ENCODE assay signal across 10 cellular contexts in the genomic region with DNA sequence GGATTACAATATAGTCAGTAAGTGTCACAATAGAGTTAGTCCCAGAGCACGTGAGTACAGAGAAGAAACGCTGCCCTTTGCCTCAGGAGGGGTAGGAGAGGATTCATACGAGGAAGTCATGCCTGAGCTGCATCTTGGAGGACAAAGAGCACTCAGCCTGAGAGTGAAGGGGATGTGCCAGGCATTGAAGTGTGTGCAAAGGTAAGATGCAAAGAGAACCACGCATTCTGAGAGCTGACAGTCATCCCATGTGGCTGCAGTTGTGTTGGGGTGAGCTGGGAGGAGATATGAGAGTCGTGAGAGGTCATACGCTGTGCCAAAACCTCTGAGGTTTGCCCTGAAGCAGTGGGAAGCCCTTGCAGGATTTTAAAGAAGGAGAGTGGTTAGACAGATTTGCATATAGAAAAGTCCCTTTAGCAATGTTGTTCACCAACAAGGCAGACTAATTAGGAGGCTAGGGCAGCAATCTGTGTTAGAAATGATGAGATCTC.
DNase-seq lines count a peak whose midpoint lies in the region; ATAC-seq, FAIRE-seq and TF ChIP-seq lines count a peak whose summit lies in the region.
"Had no signal": no experiment of that assay in that cellular context is flagged by ENCODE, and none has a peak within 500 bp of the region (broad histone marks: within the 10 kb centered on the region; RNA-seq: fewer than 3 reads in every experiment).

No MANE protein-coding gene starts in this region.

- intact Hi-C loops in activated CD4-positive, alpha-beta memory T cell treated with anti-CD3 and anti-CD28 coated beads for 36 hours (cut with micrococcal nuclease) = loop anchor here (1.0 to 5.0 kb wide), 4 partner anchors 23 to 195 kb away; no protein-coding TSS in a partner anchor
- intact Hi-C loops in PC-3 (cut with micrococcal nuclease) = no loop called here

- peaks cover 2% of the 10 kb centered on the region for H3K27me3 Mint-ChIP-seq in activated CD4-positive, alpha-beta memory T cell treated with anti-CD3 and anti-CD28 coated beads for 36 hours
- H3K27me3 Mint-ChIP-seq: T-cell had no signal

- H3K4me2 ChIP-seq in PC-3 (ENCODE audit: low read length) = no peak overlapping the region
- H3K4me2 ChIP-seq: hepatocyte had no signal

- peaks cover 66% of the 10 kb centered on the region for H3K27me3 ChIP-seq in PC-3 (ENCODE audit: low read length)
- H3K27me3 ChIP-seq: hepatocyte had no signal

- ATAC-seq in HG02970 (IDR thresholded peaks at IDR 0.05; ENCODE audit: low FRiP score, unreplicated experiment) (peak; percentile 74), PC-3 (no peak)

- FAIRE-seq in GM19239 (lab: Jason Lieb, UNC) = peak; percentile 99

- no peaks in the 10 kb centered on the region for H3K36me3 ChIP-seq in PC-3 (ENCODE audit: low read depth, low read length)

- H3K9me2 ChIP-seq in PC-3 (replicated peaks; ENCODE audit: low read length) = no peaks in the 10 kb centered on the region

- peak; percentile 80 for DNase-seq in GM12864 (ENCODE audit: low read depth)
- peak; percentile 60 for DNase-seq in GM19239 (ENCODE audit: insufficient read length, low spot score)
- DNase-seq in activated CD4-positive, alpha-beta memory T cell treated with anti-CD3 and anti-CD28 coated beads for 36 hours = peak; percentile 71
- no peak for DNase-seq in NCI-H128 (lab: John Stamatoyannopoulos, UW; ENCODE audit: unreplicated experiment)
- no peak for DNase-seq in nucleus accumbens (lab: John Stamatoyannopoulos, UW)
- DNase-seq in PC-3 = no peak
- no peak for DNase-seq in RKO (ENCODE audit: low spot score)
- DNase-seq: T-cell had no signal

- no peaks in the 10 kb centered on the region for H3K36me3 Mint-ChIP-seq in activated CD4-positive, alpha-beta memory T cell treated with anti-CD3 and anti-CD28 coated beads for 36 hours
- H3K36me3 Mint-ChIP-seq: T-cell had no signal

- H3F3A ChIP-seq in PC-3 (ENCODE audit: low read length, unreplicated experiment) = no peaks in the 10 kb centered on the region

- no TSS peak for BruUV-seq in PC-3 (replicated peaks; lab: Mats Ljungman, UMichigan)

- H2AFZ ChIP-seq in PC-3 (ENCODE audit: low read length) = no peak overlapping the region
- H2AFZ ChIP-seq: hepatocyte had no signal

- no peak overlapping the region for H3K9ac ChIP-seq in PC-3 (ENCODE audit: low read length)

- H3K4me1 ChIP-seq in PC-3 (ENCODE audit: insufficient read depth, low read length) = no peaks in the 10 kb centered on the region

- H3K4me3 ChIP-seq in GM12864 (ENCODE audit: low read depth, low read length) (no peak overlapping the region; the same call in 1 of the 2 replicates), PC-3 (ENCODE audit: low read length) (no peak overlapping the region)
- H3K4me3 ChIP-seq: hepatocyte had no signal

- TF ChIP-seq CTCF in GM12864 (IDR thresholded peaks at IDR 0.05; ENCODE audit: low read depth, low read length, missing control alignments) = no peak
- TF ChIP-seq CTCF in PC-3 (conservative IDR thresholded peaks at IDR 0.05; ENCODE audit: low read depth, low read length) = no peak

- no peaks in the 10 kb centered on the region for H3K79me2 ChIP-seq in PC-3 (ENCODE audit: low read length)

- H3K27ac ChIP-seq in PC-3 (ENCODE audit: low read length) = no peak overlapping the region
- H3K27ac ChIP-seq: hepatocyte had no signal

- no peaks in the 10 kb centered on the region for H4K20me1 ChIP-seq in PC-3 (ENCODE audit: low read length)

- POLR2A ChIA-PET in activated CD4-positive, alpha-beta memory T cell treated with anti-CD3 and anti-CD28 coated beads for 36 hours (lab: Charles Lee) = interaction anchor here (0.6 to 1.3 kb wide), 3 partner anchors 9 to 23 kb away, joined by 3 read pairs; no protein-coding TSS in a partner anchor
- POLR2A ChIA-PET in PC-3 (lab: Charles Lee; ENCODE audit: unreplicated experiment) = no interaction called here

- no peaks in the 10 kb centered on the region for H3K9me3 ChIP-seq in PC-3 (ENCODE audit: low read length)

- no peaks in the 10 kb centered on the region for H3K9me3 Mint-ChIP-seq in activated CD4-positive, alpha-beta memory T cell treated with anti-CD3 and anti-CD28 coated beads for 36 hours
- H3K9me3 Mint-ChIP-seq: T-cell had no signal

- no peak overlapping the region for H3K27ac Mint-ChIP-seq in activated CD4-positive, alpha-beta memory T cell treated with anti-CD3 and anti-CD28 coated beads for 36 hours
- H3K27ac Mint-ChIP-seq: T-cell had no signal

- no peaks in the 10 kb centered on the region for H3K4me1 Mint-ChIP-seq in activated CD4-positive, alpha-beta memory T cell treated with anti-CD3 and anti-CD28 coated beads for 36 hours (ENCODE audit: low read depth)

- no peak overlapping the region for H3K4me3 Mint-ChIP-seq in activated CD4-positive, alpha-beta memory T cell treated with anti-CD3 and anti-CD28 coated beads for 36 hours
- H3K4me3 Mint-ChIP-seq: T-cell had no signal

- CTCF ChIA-PET in activated CD4-positive, alpha-beta memory T cell treated with anti-CD3 and anti-CD28 coated beads for 36 hours (lab: Charles Lee) = interaction anchor here (0.6 to 1.4 kb wide), 4 partner anchors 9 to 233 kb away, joined by 3 to 10 read pairs (median 4); a partner anchor contains a TSS
- CTCF ChIA-PET in PC-3 (lab: Charles Lee) = no interaction called here

Comparison
In these comparisons a context has a peak if more than half of its experiments do, and no peak if none do; other contexts are left out.
1. DNase-seq: peak in GM12864 (single experiment), GM19239 (single experiment) and activated CD4-positive, alpha-beta memory T cell treated with anti-CD3 and anti-CD28 coated beads for 36 hours (single experiment); none in NCI-H128 (single experiment), nucleus accumbens (0 of 56), PC-3 (single experiment) and RKO (single experiment).